ENCODE assay signal across 8 cellular contexts in genomic region chr20:45407783-45408645, GRCh38. TPM values are rescaled to one million over a fixed set of nuclear protein-coding genes. Genes with fewer than 3 reads are reported as not detected.
A peak's percentile ranks its signal among the peaks of the same experiment; 100 is the strongest.
DNase-seq lines count a peak whose midpoint lies in the region; ATAC-seq and TF ChIP-seq lines count a peak whose summit lies in the region.

Gene DBNDD2 (plus strand): TSS chr20:45408289. CDS start chr20:45408468, 179 bp downstream.

- no peak for TF ChIP-seq POLR2A in HCT116 (IDR thresholded peaks at IDR 0.05; ENCODE audit: borderline replicate concordance, extremely low read depth, insufficient read depth, insufficient read length)

- TF ChIP-seq RAD21 in HCT116 (IDR thresholded peaks at IDR 0.05; ENCODE audit: low read depth) = no peak

- DNase-seq in HCT116 (ENCODE audit: low read depth, low spot score) = no peak
- DNase-seq in activated naive CD8-positive, alpha-beta T cell treated with anti-CD3 and anti-CD28 coated beads, Interleukin-2, amount 50 U/mL, for 24 hours = peak; percentile 14
- peak; percentile 40 to 80 for DNase-seq in heart right ventricle
- peak; percentile 99 for DNase-seq in pons (ENCODE audit: low spot score)
- no peak for DNase-seq in DMS53 (lab: John Stamatoyannopoulos, UW)
- DNase-seq in NCI-H187 (lab: John Stamatoyannopoulos, UW) = no peak

- BruUV-seq in HCT116 (replicated peaks; lab: Mats Ljungman, UMichigan) = no TSS peak

- TF ChIP-seq CTCF in HCT116 (IDR thresholded peaks at IDR 0.05 in 2 of 3, conservative IDR thresholded peaks at IDR 0.05 in 1 of 3; ENCODE audit: borderline replicate concordance in 1 of 3, insufficient read depth in 1 of 3, low read depth in 2 of 3, low read length in 2 of 3) (no peak), heart right ventricle (IDR thresholded peaks at IDR 0.05) (no peak)

- H3K36me3 ChIP-seq in HCT116 (ENCODE audit: control insufficient read depth in 1 of 2, insufficient read depth in 2 of 2, low read length in 2 of 2) (peaks cover 8 to 11% of the 10 kb centered on the region in 2 experiments; a peak in 2 of 4 replicates), heart right ventricle (peaks cover 0 to 49% (median 24%) of the 10 kb centered on the region in 9 donors)

- H3K27ac ChIP-seq in HCT116 (ENCODE audit: low read depth, low read length) (peak within 1 kb of the TSS; percentile 83), heart right ventricle (peak within 1 kb of the TSS; percentile 94 to 100 (median 98))

- POLR2A ChIA-PET in HCT116 (lab: Charles Lee) = interaction anchor here (1.3 to 1.5 kb wide), 3 partner anchors 8 to 85 kb away, joined by 4 to 6 read pairs (median 4); partner anchors contain the start of gene PIGT

- H3K27me3 Mint-ChIP-seq in activated naive CD8-positive, alpha-beta T cell treated with anti-CD3 and anti-CD28 coated beads, Interleukin-2, amount 50 U/mL, for 24 hours = peaks cover 5% of the 10 kb centered on the region

- H3K4me1 Mint-ChIP-seq in activated naive CD8-positive, alpha-beta T cell treated with anti-CD3 and anti-CD28 coated beads, Interleukin-2, amount 50 U/mL, for 24 hours = peaks cover 28% of the 10 kb centered on the region

- H3K27me3 ChIP-seq in HCT116 (ENCODE audit: insufficient read depth, low read length) = no peaks in the 10 kb centered on the region
- H3K27me3 ChIP-seq in heart right ventricle = peaks cover 0 to 23% (median 0%) of the 10 kb centered on the region in 7 donors

- peak within 1 kb of the TSS; percentile 75 for H3K4me3 Mint-ChIP-seq in activated naive CD8-positive, alpha-beta T cell treated with anti-CD3 and anti-CD28 coated beads, Interleukin-2, amount 50 U/mL, for 24 hours

- H3K4me1 ChIP-seq in HCT116 (ENCODE audit: control insufficient read depth in 1 of 2, insufficient read depth in 2 of 2, low read length in 2 of 2) (peaks cover 5 to 24% of the 10 kb centered on the region in 2 experiments; a peak in 3 of 4 replicates), heart right ventricle (peaks cover 0 to 51% (median 39%) of the 10 kb centered on the region in 9 donors)

- H3K9me2 ChIP-seq in HCT116 (ENCODE audit: insufficient read depth) = no peaks in the 10 kb centered on the region

- CTCF ChIA-PET in HCT116 (lab: Charles Lee) = interaction anchor here (0.6 kb wide), 1 partner anchor 29 kb away, joined by 3 read pairs; no protein-coding TSS in a partner anchor

- peak within 1 kb of the TSS; percentile 71 to 76 for H3K4me3 ChIP-seq in HCT116 (replicated peaks in 1 of 2; ENCODE audit: low read depth in 1 of 2, low read length in 2 of 2)
- peak within 1 kb of the TSS; percentile 41 to 97 (median 88) for H3K4me3 ChIP-seq in heart right ventricle

- intact Hi-C loops in HCT116 (cut with micrococcal nuclease) = no loop called here
- intact Hi-C loops in heart right ventricle (cut with DNase I) = loop anchor here in 5 of 10 donors (2.0 to 5.0 kb wide), 4 partner anchors 33 to 51 kb away; partner anchors contain the start of gene SYS1 (in 1 of the 5)

- 45 to 68% methylated on average over 21 of the region's 21 CpGs for WGBS in heart right ventricle, 2 donors

- peak within 1 kb of the TSS; percentile 81 for H3K9ac ChIP-seq in HCT116 (ENCODE audit: low read length)

- peak within 1 kb of the TSS; percentile 29 for H3K27ac Mint-ChIP-seq in activated naive CD8-positive, alpha-beta T cell treated with anti-CD3 and anti-CD28 coated beads, Interleukin-2, amount 50 U/mL, for 24 hours

- no peak for ATAC-seq in HCT116
- peak; percentile 37 for ATAC-seq in activated naive CD8-positive, alpha-beta T cell treated with anti-CD3 and anti-CD28 coated beads, Interleukin-2, amount 50 U/mL, for 24 hours
- peak; percentile 36 to 86 (median 68) for ATAC-seq in heart right ventricle
- no peak for ATAC-seq in HG03571 (IDR thresholded peaks at IDR 0.05; ENCODE audit: unreplicated experiment)
- ATAC-seq in HG03280 (IDR thresholded peaks at IDR 0.05; ENCODE audit: unreplicated experiment) = no peak

- H3K36me3 Mint-ChIP-seq in activated naive CD8-positive, alpha-beta T cell treated with anti-CD3 and anti-CD28 coated beads, Interleukin-2, amount 50 U/mL, for 24 hours (ENCODE audit: low read depth) = peaks cover 7% of the 10 kb centered on the region

- RAD21 ChIA-PET in HCT116 (lab: Charles Lee; ENCODE audit: low non-redundant PET in 1 of 2, low total read pairs in 2 of 2, uncharacterized antibody in 2 of 2, unreplicated experiment in 2 of 2) = no interaction called here

- H3K79me2 ChIP-seq in HCT116 (ENCODE audit: insufficient read depth, low read length) = peaks cover 15% of the 10 kb centered on the region; the same call in 1 of the 2 replicates

- H2AFZ ChIP-seq in HCT116 (ENCODE audit: low read depth, low read length, poor library complexity, severe bottlenecking) = no peak within 1 kb of the TSS

- H3K9me3 ChIP-seq in HCT116 (ENCODE audit: control insufficient read depth in 1 of 2, insufficient read depth in 1 of 2, low read depth in 1 of 2, low read length in 2 of 2) (no peaks in the 10 kb centered on the region), heart right ventricle (no peaks in the 10 kb centered on the region)

- H3K4me2 ChIP-seq in HCT116 (ENCODE audit: low read length) = peak within 1 kb of the TSS; percentile 84

- H4K20me1 ChIP-seq in HCT116 (ENCODE audit: insufficient read depth) = no peaks in the 10 kb centered on the region

- no peaks in the 10 kb centered on the region for H3K9me3 Mint-ChIP-seq in activated naive CD8-positive, alpha-beta T cell treated with anti-CD3 and anti-CD28 coated beads, Interleukin-2, amount 50 U/mL, for 24 hours

TF ChIP-seq in HCT116, 20 proteins besides CTCF, POLR2A, EP300 and RAD21:
- TF ChIP-seq YY1 (IDR thresholded peaks at IDR 0.05; ENCODE audit: extremely low read depth, insufficient replicate concordance, low read depth, low read length) (no peak), REST (IDR thresholded peaks at IDR 0.05; ENCODE audit: low read depth) (no peak), MAX (IDR thresholded peaks at IDR 0.05) (no peak), JUND (IDR thresholded peaks at IDR 0.05) (no peak), POLR2AphosphoS5 (IDR thresholded peaks at IDR 0.05; ENCODE audit: low read depth, low read length) (no peak), ATF3 (IDR thresholded peaks at IDR 0.05) (no peak), ZFX (IDR thresholded peaks at IDR 0.05) (no peak), TCF7L2 (IDR thresholded peaks at IDR 0.05; ENCODE audit: borderline replicate concordance, extremely low read depth, insufficient read depth, insufficient read length) (no peak), ZNF274 (IDR thresholded peaks at IDR 0.05; ENCODE audit: low read depth, low read length) (no peak), CEBPB (IDR thresholded peaks at IDR 0.05; ENCODE audit: low read depth) (no peak), EGR1 (IDR thresholded peaks at IDR 0.05; ENCODE audit: low read depth) (no peak), SIN3A (IDR thresholded peaks at IDR 0.05; ENCODE audit: low read depth) (no peak)

RNA-seq across cellular contexts. Expression of gene DBNDD2, which starts in this region (rescaled TPM):
- 44.2 TPM for total RNA-seq in HCT116 (2021; ENCODE audit: unreplicated experiment)
- 69.1 and 76.8 TPM in 2 replicates for polyA plus RNA-seq in HCT116 (2012)
- total RNA-seq in heart right ventricle = 100 to 1,000 TPM; 284 to 676 (median 334) TPM
- polyA plus RNA-seq in heart right ventricle = 100 to 1,000 TPM; 353 to 381 TPM

Comparison
In these comparisons a context has a peak if more than half of its experiments do, and no peak if none do; other contexts are left out.
1. ATAC-seq: peak in activated naive CD8-positive, alpha-beta T cell treated with anti-CD3 and anti-CD28 coated beads, Interleukin-2, amount 50 U/mL, for 24 hours (single experiment) and heart right ventricle (8 of 8); none in HCT116 (single experiment), HG03571 (single experiment) and HG03280 (single experiment).
2. DNase-seq: peak in activated naive CD8-positive, alpha-beta T cell treated with anti-CD3 and anti-CD28 coated beads, Interleukin-2, amount 50 U/mL, for 24 hours (single experiment), heart right ventricle (2 of 2) and pons (single experiment); none in HCT116 (single experiment), DMS53 (single experiment) and NCI-H187 (0 of 2).